In genomic region chr19:18283338-18283737, GRCh38 we compare ENCODE assay signal across 11 cellular contexts. TPM values are rescaled to one million over a fixed set of nuclear protein-coding genes. Genes with fewer than 3 reads are reported as not detected.
DNase-seq lines count a peak whose midpoint lies in the region; ATAC-seq and TF ChIP-seq lines count a peak whose summit lies in the region.
"Had no signal": no experiment of that assay in that cellular context is flagged by ENCODE, and none has a peak within 500 bp of the region (broad histone marks: within the 10 kb centered on the region; RNA-seq: fewer than 3 reads in every experiment).

No MANE protein-coding gene starts in this region.

- H3K36me3 ChIP-seq in HCT116 (ENCODE audit: control insufficient read depth in 1 of 2, insufficient read depth in 2 of 2, low read length in 2 of 2), result no peaks in the 10 kb centered on the region
- H3K36me3 ChIP-seq in hepatocyte (replicated peaks; ENCODE audit: insufficient read depth, low read depth), result no peaks in the 10 kb centered on the region
- no peaks in the 10 kb centered on the region for H3K36me3 ChIP-seq in smooth muscle cell (ENCODE audit: low read depth)

- H3K27ac ChIP-seq in HCT116 (ENCODE audit: low read depth, low read length) (peak overlapping the region; percentile 100), hepatocyte (peak overlapping the region; percentile 100), smooth muscle cell (ENCODE audit: low read depth) (peak overlapping the region; percentile 95)

- peaks cover 28% of the 10 kb centered on the region for H3F3A ChIP-seq in smooth muscle cell (ENCODE audit: low read depth)

- DNase-seq in HCT116 (ENCODE audit: low read depth, low spot score) (no peak), hepatocyte (ENCODE audit: low spot score) (no peak), smooth muscle cell (lab: John Stamatoyannopoulos, UW; ENCODE audit: unreplicated experiment) (no peak), WTC11 (ENCODE audit: low spot score) (no peak), sciatic nerve (ENCODE audit: low spot score) (no peak)
- no peak for DNase-seq in activated CD4-positive, alpha-beta memory T cell treated with anti-CD3 and anti-CD28 coated beads, Interleukin-2, amount 10 ng/mL, durations not matched to agents 7 days and 5 days
- DNase-seq in stimulated activated CD4-positive, alpha-beta T cell treated with anti-CD3 and anti-CD28 coated beads, Interleukin-15, amount 100 ng/mL, for 24 hours, result no peak
- DNase-seq: activated CD8-positive, alpha-beta memory T cell treated with anti-CD3 and anti-CD28 coated beads, Interleukin-2, amount 50 U/mL, for 4 hours; KG1; NCI-H345 had no signal

- H3K9me3 ChIP-seq in HCT116 (ENCODE audit: control insufficient read depth in 1 of 2, insufficient read depth in 1 of 2, low read depth in 1 of 2, low read length in 2 of 2), result no peaks in the 10 kb centered on the region
- H3K9me3 ChIP-seq in hepatocyte (ENCODE audit: low read depth), result no peaks in the 10 kb centered on the region
- no peaks in the 10 kb centered on the region for H3K9me3 ChIP-seq in smooth muscle cell (replicated peaks; ENCODE audit: low read depth)

- TF ChIP-seq CTCF in HCT116 (IDR thresholded peaks at IDR 0.05 in 2 of 3, conservative IDR thresholded peaks at IDR 0.05 in 1 of 3; ENCODE audit: borderline replicate concordance in 1 of 3, insufficient read depth in 1 of 3, low read depth in 2 of 3, low read length in 2 of 3) (no peak), hepatocyte (IDR thresholded peaks at IDR 0.05; ENCODE audit: poor library complexity) (no peak), smooth muscle cell (IDR thresholded peaks at IDR 0.05; ENCODE audit: borderline replicate concordance, insufficient read depth, poor library complexity, severe bottlenecking) (no peak), WTC11 (IDR thresholded peaks at IDR 0.05) (no peak)

- POLR2A ChIA-PET in HCT116 (lab: Charles Lee), result interaction anchor here (2.9 to 5.3 kb wide), 2 partner anchors 9 to 18 kb away, joined by 26 to 138 read pairs; no protein-coding TSS in a partner anchor
- POLR2A ChIA-PET in activated CD4-positive, alpha-beta memory T cell treated with anti-CD3 and anti-CD28 coated beads, Interleukin-2, amount 10 ng/mL, durations not matched to agents 7 days and 5 days (lab: Charles Lee), result interaction anchor here (7.0 to 15.1 kb wide), 3 partner anchors 8 to 35 kb away, joined by 691 to 1184 read pairs (median 709); partner anchors contain the start of gene LSM4
- POLR2A ChIA-PET in WTC11 (lab: Charles Lee), result interaction anchor here (0.6 kb wide), 1 partner anchor 288 kb away, joined by 8 read pairs; the partner anchor contains the start of gene UBA52

- H3K9me2 ChIP-seq in HCT116 (ENCODE audit: insufficient read depth) (no peaks in the 10 kb centered on the region), hepatocyte (replicated peaks; ENCODE audit: insufficient read depth) (no peaks in the 10 kb centered on the region)

- intact Hi-C loops in HCT116 (cut with micrococcal nuclease) (no loop called here), sciatic nerve (cut with DNase I) (no loop called here)

- ATAC-seq in HCT116 (no peak), GM21717 (IDR thresholded peaks at IDR 0.05; ENCODE audit: unreplicated experiment) (no peak), WTC11 (no peak), sciatic nerve (no peak)

- no peak overlapping the region for H3K4me3 Mint-ChIP-seq in activated CD4-positive, alpha-beta memory T cell treated with anti-CD3 and anti-CD28 coated beads, Interleukin-2, amount 10 ng/mL, durations not matched to agents 7 days and 5 days
- no peak overlapping the region for H3K4me3 Mint-ChIP-seq in WTC11

- H3K4me1 ChIP-seq in HCT116 (ENCODE audit: control insufficient read depth in 1 of 2, insufficient read depth in 2 of 2, low read length in 2 of 2) (peaks cover 35 to 42% of the 10 kb centered on the region in 2 experiments), hepatocyte (ENCODE audit: insufficient read depth) (peaks cover 33% of the 10 kb centered on the region), smooth muscle cell (ENCODE audit: low read depth) (peaks cover 27% of the 10 kb centered on the region)

- H3K27me3 ChIP-seq in HCT116 (ENCODE audit: insufficient read depth, low read length), result no peaks in the 10 kb centered on the region
- no peaks in the 10 kb centered on the region for H3K27me3 ChIP-seq in hepatocyte
- no peaks in the 10 kb centered on the region for H3K27me3 ChIP-seq in smooth muscle cell (ENCODE audit: low read depth)

- no TSS peak for BruUV-seq in HCT116 (replicated peaks; lab: Mats Ljungman, UMichigan)

- H3K9ac ChIP-seq in HCT116 (ENCODE audit: low read length) (no peak overlapping the region), smooth muscle cell (ENCODE audit: low read depth) (no peak overlapping the region)

- CTCF ChIA-PET in HCT116 (lab: Charles Lee) (no interaction called here), WTC11 (lab: Charles Lee) (no interaction called here)
- CTCF ChIA-PET in activated CD4-positive, alpha-beta memory T cell treated with anti-CD3 and anti-CD28 coated beads, Interleukin-2, amount 10 ng/mL, durations not matched to agents 7 days and 5 days (lab: Charles Lee), result interaction anchor here (7.6 kb wide), 1 partner anchor 19 kb away, joined by 261 read pairs; no protein-coding TSS in a partner anchor

- 96% methylated on average over 5 of the region's 5 CpGs for whole genome bisulfite sequencing in hepatocyte (ENCODE audit: low lambda C conversion rate, missing lambda C conversion rate)
- WGBS in smooth muscle cell (ENCODE audit: low lambda C conversion rate), result 95% methylated on average over 5 of the region's 5 CpGs

- peaks cover 57% of the 10 kb centered on the region for H3K4me1 Mint-ChIP-seq in activated CD4-positive, alpha-beta memory T cell treated with anti-CD3 and anti-CD28 coated beads, Interleukin-2, amount 10 ng/mL, durations not matched to agents 7 days and 5 days
- peaks cover 44% of the 10 kb centered on the region for H3K4me1 Mint-ChIP-seq in WTC11

- H3K79me2 ChIP-seq in HCT116 (ENCODE audit: insufficient read depth, low read length), result peaks cover 22% of the 10 kb centered on the region
- peaks cover 27% of the 10 kb centered on the region for H3K79me2 ChIP-seq in hepatocyte
- peaks cover 26% of the 10 kb centered on the region for H3K79me2 ChIP-seq in smooth muscle cell (ENCODE audit: low read depth)

- no peak for TF ChIP-seq RAD21 in HCT116 (IDR thresholded peaks at IDR 0.05; ENCODE audit: low read depth)

- H3K4me3 ChIP-seq in HCT116 (replicated peaks in 1 of 2; ENCODE audit: low read depth in 1 of 2, low read length in 2 of 2) (no peak overlapping the region), hepatocyte (no peak overlapping the region), smooth muscle cell (no peak overlapping the region)

- TF ChIP-seq POLR2A in HCT116 (IDR thresholded peaks at IDR 0.05; ENCODE audit: borderline replicate concordance, extremely low read depth, insufficient read depth, insufficient read length), result no peak

- H4K20me1 ChIP-seq in HCT116 (ENCODE audit: insufficient read depth) (no peaks in the 10 kb centered on the region), hepatocyte (ENCODE audit: insufficient read depth, poor library complexity, severe bottlenecking) (peaks cover 18% of the 10 kb centered on the region), smooth muscle cell (ENCODE audit: low read depth) (peaks cover 27% of the 10 kb centered on the region)

- H2AFZ ChIP-seq in HCT116 (ENCODE audit: low read depth, low read length, poor library complexity, severe bottlenecking) (no peak overlapping the region), hepatocyte (no peak overlapping the region), smooth muscle cell (ENCODE audit: low read depth) (no peak overlapping the region)

- H3K27me3 Mint-ChIP-seq in activated CD4-positive, alpha-beta memory T cell treated with anti-CD3 and anti-CD28 coated beads, Interleukin-2, amount 10 ng/mL, durations not matched to agents 7 days and 5 days, result no peaks in the 10 kb centered on the region
- peaks cover 9% of the 10 kb centered on the region for H3K27me3 Mint-ChIP-seq in WTC11 (ENCODE audit: low read depth)

- RAD21 ChIA-PET in HCT116 (lab: Charles Lee; ENCODE audit: low non-redundant PET in 1 of 2, low total read pairs in 2 of 2, uncharacterized antibody in 2 of 2, unreplicated experiment in 2 of 2), result no interaction called here

- H3K36me3 Mint-ChIP-seq in activated CD4-positive, alpha-beta memory T cell treated with anti-CD3 and anti-CD28 coated beads, Interleukin-2, amount 10 ng/mL, durations not matched to agents 7 days and 5 days (ENCODE audit: low read depth), result peaks cover 25% of the 10 kb centered on the region
- peaks cover 12% of the 10 kb centered on the region for H3K36me3 Mint-ChIP-seq in WTC11

- H3K9me3 Mint-ChIP-seq in activated CD4-positive, alpha-beta memory T cell treated with anti-CD3 and anti-CD28 coated beads, Interleukin-2, amount 10 ng/mL, durations not matched to agents 7 days and 5 days, result peaks cover 2% of the 10 kb centered on the region
- no peaks in the 10 kb centered on the region for H3K9me3 Mint-ChIP-seq in WTC11

- peak overlapping the region; percentile 91; the same call in 1 of the 2 replicates for H3K4me2 ChIP-seq in HCT116 (ENCODE audit: low read length)
- peak overlapping the region; percentile 82 for H3K4me2 ChIP-seq in hepatocyte
- H3K4me2 ChIP-seq in smooth muscle cell, result no peak overlapping the region

- H3K27ac Mint-ChIP-seq in activated CD4-positive, alpha-beta memory T cell treated with anti-CD3 and anti-CD28 coated beads, Interleukin-2, amount 10 ng/mL, durations not matched to agents 7 days and 5 days, result peak overlapping the region; percentile 92
- H3K27ac Mint-ChIP-seq in WTC11, result no peak overlapping the region

RNA-seq across cellular contexts. Expression of gene JUND, which starts 1.9 kb away (rescaled TPM):
- total RNA-seq in HCT116 (2021; ENCODE audit: unreplicated experiment), result 221 TPM
- polyA plus RNA-seq in HCT116 (2012), result 179 and 285 TPM in 2 replicates
- 100 to 1,000 TPM; 390 to 402 TPM for total RNA-seq in activated CD4-positive, alpha-beta memory T cell treated with anti-CD3 and anti-CD28 coated beads, Interleukin-2, amount 10 ng/mL, durations not matched to agents 7 days and 5 days
- total RNA-seq in hepatocyte, result 307 and 379 TPM in 2 replicates
- polyA plus RNA-seq in hepatocyte, result 698 and 768 TPM in 2 replicates
- total RNA-seq in smooth muscle cell, result 79.9 and 164 TPM in 2 replicates
- polyA plus RNA-seq in smooth muscle cell, result 464 and 497 TPM in 2 replicates
- total RNA-seq in WTC11 (2021), result 121 to 137 TPM (median 133 TPM) in 3 replicates
- 298 TPM for total RNA-seq in sciatic nerve

RNA-seq across cellular contexts. Expression of gene IQCN, which starts 9.1 kb away (rescaled TPM):
- 4.8 TPM for total RNA-seq in HCT116 (2021; ENCODE audit: unreplicated experiment)
- polyA plus RNA-seq in HCT116 (2012), result 1.9 and 2.7 TPM in 2 replicates
- 1 to 10 TPM; 1.6 to 1.7 TPM for total RNA-seq in activated CD4-positive, alpha-beta memory T cell treated with anti-CD3 and anti-CD28 coated beads, Interleukin-2, amount 10 ng/mL, durations not matched to agents 7 days and 5 days
- 3.7 and 3.9 TPM in 2 replicates for total RNA-seq in hepatocyte
- polyA plus RNA-seq in hepatocyte, result 1.5 and 2.3 TPM in 2 replicates
- 3.9 and 4.9 TPM in 2 replicates for total RNA-seq in smooth muscle cell
- 2.5 and 5.8 TPM in 2 replicates for polyA plus RNA-seq in smooth muscle cell
- total RNA-seq in WTC11 (2021), result 0.46 to 1.0 TPM (median 0.61 TPM) in 3 replicates
- total RNA-seq in sciatic nerve, result 12.7 TPM

RNA-seq across cellular contexts. Expression of gene LSM4, which starts 39.5 kb away (rescaled TPM):
- total RNA-seq in HCT116 (2021; ENCODE audit: unreplicated experiment), result 400 TPM
- polyA plus RNA-seq in HCT116 (2012), result 263 and 315 TPM in 2 replicates
- 100 to 1,000 TPM; 180 to 186 TPM for total RNA-seq in activated CD4-positive, alpha-beta memory T cell treated with anti-CD3 and anti-CD28 coated beads, Interleukin-2, amount 10 ng/mL, durations not matched to agents 7 days and 5 days
- 185 and 202 TPM in 2 replicates for total RNA-seq in hepatocyte
- polyA plus RNA-seq in hepatocyte, result 218 and 226 TPM in 2 replicates
- 116 and 121 TPM in 2 replicates for total RNA-seq in smooth muscle cell
- polyA plus RNA-seq in smooth muscle cell, result 156 and 177 TPM in 2 replicates
- 373 to 434 TPM (median 409 TPM) in 3 replicates for total RNA-seq in WTC11 (2021)
- 45.7 TPM for total RNA-seq in sciatic nerve

RNA-seq across cellular contexts. Expression of gene PGPEP1, which starts 57.1 kb away (rescaled TPM):
- total RNA-seq in HCT116 (2021; ENCODE audit: unreplicated experiment), result 30.9 TPM
- 22.4 and 23.8 TPM in 2 replicates for polyA plus RNA-seq in HCT116 (2012)
- total RNA-seq in activated CD4-positive, alpha-beta memory T cell treated with anti-CD3 and anti-CD28 coated beads, Interleukin-2, amount 10 ng/mL, durations not matched to agents 7 days and 5 days, result 10 to 100 TPM; 42.7 to 44.0 TPM
- total RNA-seq in hepatocyte, result 35.0 and 36.1 TPM in 2 replicates
- 24.8 and 26.8 TPM in 2 replicates for polyA plus RNA-seq in hepatocyte
- 11.1 and 11.7 TPM in 2 replicates for total RNA-seq in smooth muscle cell
- 4.5 and 8.7 TPM in 2 replicates for polyA plus RNA-seq in smooth muscle cell
- 39.2 to 68.1 TPM (median 40.8 TPM) in 3 replicates for total RNA-seq in WTC11 (2021)
- total RNA-seq in sciatic nerve, result 49.6 TPM

RNA-seq across cellular contexts. Expression of gene PDE4C, which starts 57.1 kb away (rescaled TPM):
- total RNA-seq in HCT116 (2021; ENCODE audit: unreplicated experiment) (1.5 TPM), hepatocyte (0.43 and 0.72 TPM in 2 replicates), smooth muscle cell (1.1 and 3.1 TPM in 2 replicates), WTC11 (2021) (3.0 to 5.7 TPM (median 3.8 TPM) in 3 replicates), sciatic nerve (2.1 TPM)
- polyA plus RNA-seq in HCT116 (2012), result 0.46 and 0.52 TPM in 2 replicates
- total RNA-seq in activated CD4-positive, alpha-beta memory T cell treated with anti-CD3 and anti-CD28 coated beads, Interleukin-2, amount 10 ng/mL, durations not matched to agents 7 days and 5 days, result under 1 TPM; 0.13 to 0.18 TPM
- polyA plus RNA-seq in hepatocyte (0.10 and 0.47 TPM in 2 replicates), smooth muscle cell (1.7 and 1.9 TPM in 2 replicates)
